ENCODE assay signal across 8 cellular contexts in the genomic region with DNA sequence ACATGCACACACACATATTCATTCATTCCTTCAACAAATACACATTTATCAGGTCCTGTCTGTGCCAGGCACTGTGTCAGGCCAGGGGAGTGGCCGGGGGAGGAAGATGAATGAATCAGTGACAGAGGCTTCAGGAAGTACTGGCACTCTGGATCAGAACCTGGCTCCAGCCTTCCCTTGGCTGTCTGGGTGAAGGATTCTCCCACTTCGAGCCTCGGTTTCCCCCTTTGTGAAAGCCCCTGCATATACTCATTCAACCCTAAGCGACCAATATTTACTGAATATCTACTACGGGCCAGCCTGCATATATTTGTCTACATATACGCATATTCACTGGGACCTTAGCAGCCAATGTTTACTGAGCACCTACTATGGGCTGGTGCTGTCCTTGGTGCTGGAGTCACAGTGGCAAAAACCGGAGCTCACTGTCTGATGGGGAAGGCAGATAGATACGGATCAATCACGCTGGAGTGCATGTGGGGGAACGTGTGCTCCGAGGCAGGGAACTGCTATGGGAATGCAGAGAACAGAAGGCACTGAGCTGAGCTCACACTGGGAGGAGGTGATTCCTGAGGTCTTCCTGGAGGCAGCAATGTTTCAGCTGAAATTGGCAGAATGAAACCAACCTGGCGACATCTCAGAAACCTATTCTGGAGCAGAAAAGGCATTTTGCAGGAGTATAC. TPM values are rescaled to one million over a fixed set of nuclear protein-coding genes. Genes with fewer than 3 reads are reported as not detected.
DNase-seq lines count a peak whose midpoint lies in the region; ATAC-seq and TF ChIP-seq lines count a peak whose summit lies in the region.

No MANE protein-coding gene starts in this region.

- H3K4me3 ChIP-seq in MM.1S (ENCODE audit: low read length): peak overlapping the region; percentile 17; the same call in 1 of the 2 replicates

- DNase-seq in Caki2 (ENCODE audit: low read depth): peak; percentile 75
- no peak for DNase-seq in MM.1S
- no peak for DNase-seq in naive B cell
- DNase-seq in sciatic nerve (ENCODE audit: low spot score): no peak
- no peak for DNase-seq in GM20000 (ENCODE audit: low spot score)

- no peaks in the 10 kb centered on the region for H3K9me3 ChIP-seq in MM.1S (replicated peaks; ENCODE audit: insufficient read depth, low read length)

- no peaks in the 10 kb centered on the region for H4K20me1 ChIP-seq in MM.1S (ENCODE audit: insufficient read depth, low read length)

- H2AFZ ChIP-seq in MM.1S (ENCODE audit: low read length): 0 out of 2 replicates have a peak overlapping the region, but pooled peaks have one; percentile 48

- no peak overlapping the region for H3K27ac ChIP-seq in MM.1S (ENCODE audit: low read length)
- H3K27ac ChIP-seq in cingulate gyrus (ENCODE audit: low read depth, low read length): peak overlapping the region; percentile 89

- H3F3A ChIP-seq in MM.1S (ENCODE audit: insufficient read depth, low read length): no peaks in the 10 kb centered on the region

- peaks cover 0 to 3% (median 0%) of the 10 kb centered on the region in 7 donors for H3K9me3 Mint-ChIP-seq in naive B cell

- peaks cover 61% of the 10 kb centered on the region for H3K27me3 ChIP-seq in MM.1S (replicated peaks; ENCODE audit: insufficient read depth, low read length)

- H3K36me3 ChIP-seq in MM.1S (replicated peaks; ENCODE audit: insufficient read depth, low read length): no peaks in the 10 kb centered on the region

- peaks cover 35 to 38% (median 35%) of the 10 kb centered on the region in 3 donors for H3K4me1 Mint-ChIP-seq in naive B cell

- peaks cover 0 to 8% of the 10 kb centered on the region in 2 donors for H3K36me3 Mint-ChIP-seq in naive B cell

- no peaks in the 10 kb centered on the region for H3K27me3 Mint-ChIP-seq in naive B cell

- no peaks in the 10 kb centered on the region for H3K4me1 ChIP-seq in MM.1S (ENCODE audit: low read length)

- H3K4me3 Mint-ChIP-seq in naive B cell: peak overlapping the region; percentile 83 to 95 (median 90)

- in situ Hi-C loops in Caki2 (cut with HindIII; ENCODE audit: low pct_unique_long_range_greater_than_20kb, low sequenced_read_pairs): no loop called here

- no peak for TF ChIP-seq CTCF in MM.1S (IDR thresholded peaks at IDR 0.05; ENCODE audit: low read length)
- TF ChIP-seq CTCF in GM20000 (IDR thresholded peaks at IDR 0.05; ENCODE audit: extremely low read depth, missing control alignments): no peak

- no peaks in the 10 kb centered on the region for H3K9me2 ChIP-seq in MM.1S (replicated peaks; ENCODE audit: insufficient read depth, low read length)

- ATAC-seq in naive B cell (ENCODE audit: low read depth in 2 of 2): no peak
- no peak for ATAC-seq in sciatic nerve
- ATAC-seq in GM18868 (IDR thresholded peaks at IDR 0.05; ENCODE audit: unreplicated experiment): no peak
- ATAC-seq in GM19328 (IDR thresholded peaks at IDR 0.05; ENCODE audit: unreplicated experiment): no peak

- intact Hi-C loops in sciatic nerve (cut with DNase I): loop anchor here (10.0 kb wide), 1 partner anchor 66 kb away; no protein-coding TSS in a partner anchor

- no peaks in the 10 kb centered on the region for H3K79me2 ChIP-seq in MM.1S (ENCODE audit: low read length)

- H3K9ac ChIP-seq in MM.1S (ENCODE audit: low read length): no peak overlapping the region

- H3K4me2 ChIP-seq in MM.1S (ENCODE audit: low read depth, low read length): no peak overlapping the region; the same call in 1 of the 2 replicates

- peak overlapping the region in 5 of 6 donors; percentile 37 to 94 (median 82) for H3K27ac Mint-ChIP-seq in naive B cell

RNA-seq across cellular contexts. Expression of gene ZNF579, which starts 0.6 kb away (rescaled TPM):
- 2.2 and 12.9 TPM in 2 replicates for total RNA-seq in Caki2 (2014; rRNA removed; shearing (Covaris generic); ENCODE audit: low replicate concordance)
- under 1 TPM; 0.13 to 0.85 (median 0.40) TPM for polyA plus RNA-seq in naive B cell (ENCODE audit: low read depth in 6 of 6)
- 14.3 TPM for total RNA-seq in sciatic nerve

RNA-seq across cellular contexts. Expression of gene FIZ1, which starts 18.0 kb away (rescaled TPM):
- total RNA-seq in Caki2 (2014; rRNA removed; shearing (Covaris generic); ENCODE audit: low replicate concordance): 12.3 and 13.4 TPM in 2 replicates
- polyA plus RNA-seq in naive B cell (ENCODE audit: low read depth in 6 of 6): 1 to 10 TPM; 2.3 to 5.2 (median 3.2) TPM
- 11.7 TPM for total RNA-seq in sciatic nerve

RNA-seq across cellular contexts. Expression of gene ZNF524, which starts 18.8 kb away (rescaled TPM):
- 15.5 and 31.0 TPM in 2 replicates for total RNA-seq in Caki2 (2014; rRNA removed; shearing (Covaris generic); ENCODE audit: low replicate concordance)
- polyA plus RNA-seq in naive B cell (ENCODE audit: low read depth in 6 of 6): 10 to 100 TPM; 25.1 to 42.1 (median 37.1) TPM
- total RNA-seq in sciatic nerve: 18.9 TPM

RNA-seq across cellular contexts. Expression of gene ZNF865, which starts 24.2 kb away (rescaled TPM):
- 0.87 and 1.7 TPM in 2 replicates for total RNA-seq in Caki2 (2014; rRNA removed; shearing (Covaris generic); ENCODE audit: low replicate concordance)
- polyA plus RNA-seq in naive B cell (ENCODE audit: low read depth in 6 of 6): under 1 TPM in 4 of 6 donors, not detected in 2; 0.12 to 0.60 (median 0.18) TPM
- 15.9 TPM for total RNA-seq in sciatic nerve

RNA-seq across cellular contexts. Expression of gene SBK3, which starts 35.9 kb away (rescaled TPM):
- total RNA-seq in Caki2 (2014; rRNA removed; shearing (Covaris generic); ENCODE audit: low replicate concordance): 1.0 and 6.3 TPM in 2 replicates
- not detected for polyA plus RNA-seq in naive B cell (ENCODE audit: low read depth in 6 of 6)
- total RNA-seq in sciatic nerve: 0.53 TPM
